ENCODE assay signal across 35 cellular contexts in genomic region chr1:47395433-47395832, GRCh38. TPM values are rescaled to one million over a fixed set of nuclear protein-coding genes. Genes with fewer than 3 reads are reported as not detected.
"Had no signal": no experiment of that assay in that cellular context is flagged by ENCODE, and none has a peak within 500 bp of the region (broad histone marks: within the 10 kb centered on the region; RNA-seq: fewer than 3 reads in every experiment).

No MANE protein-coding gene starts in this region.

- H3K27me3 ChIP-seq: colonic mucosa, pancreas, testis had no signal

- H3K9me3 Mint-ChIP-seq: central memory CD8-positive, alpha-beta T cell; dendritic cell treated with granulocyte-macrophage colony-stimulating factor and Interleukin-4, amounts not matched to agents 40 ng/mL and 50 ng/mL, for 4 days; endodermal cell; mesothelial cell of epicardium; naive thymus-derived CD8-positive, alpha-beta T cell; nephron progenitor cell; stimulated activated memory B cell treated with anti-CD40 and anti-IgM and Interleukin-4, amounts not matched to agents 10 μg/mL and 1 μg/mL and 100 μg/mL, for 72 hours; type B pancreatic cell had no signal

- H3K36me3 Mint-ChIP-seq: mesothelial cell of epicardium; stimulated activated memory B cell treated with anti-CD40 and anti-IgM and Interleukin-4, amounts not matched to agents 10 μg/mL and 1 μg/mL and 100 μg/mL, for 72 hours; type B pancreatic cell had no signal

- H3K36me3 ChIP-seq: colonic mucosa, esophagus squamous epithelium, gastrocnemius medialis, neutrophil, pancreas, sigmoid colon, tibial artery had no signal

- H3K4me1 ChIP-seq: colonic mucosa, gastrocnemius medialis, pancreas, sigmoid colon, testis, tibial artery had no signal

- FAIRE-seq: keratinocyte, pancreas had no signal

- H3K9me3 ChIP-seq: colonic mucosa, esophagus squamous epithelium, gastrocnemius medialis, mucosa of descending colon, neutrophil, pancreas, sigmoid colon, testis, tibial artery had no signal

- ATAC-seq: gastrocnemius medialis; mucosa of descending colon; naive thymus-derived CD8-positive, alpha-beta T cell; pancreas; stimulated activated memory B cell treated with anti-CD40 and anti-IgM and Interleukin-4, amounts not matched to agents 10 μg/mL and 1 μg/mL and 100 μg/mL, for 72 hours; stimulated activated naive CD8-positive, alpha-beta T cell treated with anti-CD3 and anti-CD28 coated beads, Interleukin-15, Interleukin-2, amounts not matched to agents 100 U/mL and 50 U/mL, for 24 hours had no signal

- H3K27ac ChIP-seq: colonic mucosa, esophagus squamous epithelium, gastrocnemius medialis, neutrophil, pancreas, sigmoid colon, testis, tibial artery had no signal

- H3K4me3 ChIP-seq: colonic mucosa, esophagus squamous epithelium, gastrocnemius medialis, lung, mucosa of descending colon, pancreas, sigmoid colon, testis, tibial artery had no signal

- H3K4me1 Mint-ChIP-seq: central memory CD8-positive, alpha-beta T cell; naive thymus-derived CD8-positive, alpha-beta T cell; stimulated activated memory B cell treated with anti-CD40 and anti-IgM and Interleukin-4, amounts not matched to agents 10 μg/mL and 1 μg/mL and 100 μg/mL, for 72 hours had no signal

- DNase-seq: colonic mucosa; effector CD8-positive, alpha-beta T cell; endodermal cell; esophagus squamous epithelium; gastrocnemius medialis; head of caudate nucleus; mesenchymal stem cell; mucosa of descending colon; naive thymus-derived CD8-positive, alpha-beta T cell; nephron progenitor cell; pancreas; sigmoid colon; stimulated activated CD4-positive, alpha-beta T cell treated with anti-CD3 and anti-CD28 coated beads, Interleukin-2, amount 100 ng/mL, for 24 hours; stimulated activated CD4-positive, alpha-beta T cell treated with anti-CD3 and anti-CD28 coated beads, Interleukin-4, amount 100 ng/mL, for 24 hours; stimulated activated naive CD8-positive, alpha-beta T cell treated with anti-CD3 and anti-CD28 coated beads, Interleukin-15, Interleukin-2, amounts not matched to agents 100 U/mL and 50 U/mL, for 24 hours; substantia nigra; testis; tibial artery had no signal

- H3K4me3 Mint-ChIP-seq: central memory CD8-positive, alpha-beta T cell; dendritic cell treated with granulocyte-macrophage colony-stimulating factor and Interleukin-4, amounts not matched to agents 40 ng/mL and 50 ng/mL, for 4 days; endodermal cell; mesothelial cell of epicardium; nephron progenitor cell; stimulated activated memory B cell treated with anti-CD40 and anti-IgM and Interleukin-4, amounts not matched to agents 10 μg/mL and 1 μg/mL and 100 μg/mL, for 72 hours; type B pancreatic cell had no signal

- H3K27ac Mint-ChIP-seq: dendritic cell treated with granulocyte-macrophage colony-stimulating factor and Interleukin-4, amounts not matched to agents 40 ng/mL and 50 ng/mL, for 4 days; endodermal cell; mesothelial cell of epicardium; naive thymus-derived CD8-positive, alpha-beta T cell; nephron progenitor cell; progenitor cell of endocrine pancreas; stimulated activated memory B cell treated with anti-CD40 and anti-IgM and Interleukin-4, amounts not matched to agents 10 μg/mL and 1 μg/mL and 100 μg/mL, for 72 hours; type B pancreatic cell had no signal

RNA-seq across cellular contexts. Expression of gene FOXE3, which starts 20.7 kb away (rescaled TPM):
- total RNA-seq: chondrocyte; endodermal cell; epithelial cell of proximal tubule; esophagus squamous epithelium; fibroblast of villous mesenchyme; gastrocnemius medialis; glomerular endothelial cell; liver; lung; mesothelial cell of epicardium; naive thymus-derived CD8-positive, alpha-beta T cell; omental fat pad; pancreas; progenitor cell of endocrine pancreas; sigmoid colon; skeletal muscle tissue; urinary bladder had no signal
- polyA plus RNA-seq: keratinocyte; liver; naive thymus-derived CD8-positive, alpha-beta T cell; pancreas; urinary bladder had no signal

RNA-seq across cellular contexts. Expression of gene FOXD2, which starts 42.4 kb away (rescaled TPM):
- total RNA-seq: epithelial cell of proximal tubule had no signal
